8 cellular contexts compared by ENCODE assay signal in the genomic region with DNA sequence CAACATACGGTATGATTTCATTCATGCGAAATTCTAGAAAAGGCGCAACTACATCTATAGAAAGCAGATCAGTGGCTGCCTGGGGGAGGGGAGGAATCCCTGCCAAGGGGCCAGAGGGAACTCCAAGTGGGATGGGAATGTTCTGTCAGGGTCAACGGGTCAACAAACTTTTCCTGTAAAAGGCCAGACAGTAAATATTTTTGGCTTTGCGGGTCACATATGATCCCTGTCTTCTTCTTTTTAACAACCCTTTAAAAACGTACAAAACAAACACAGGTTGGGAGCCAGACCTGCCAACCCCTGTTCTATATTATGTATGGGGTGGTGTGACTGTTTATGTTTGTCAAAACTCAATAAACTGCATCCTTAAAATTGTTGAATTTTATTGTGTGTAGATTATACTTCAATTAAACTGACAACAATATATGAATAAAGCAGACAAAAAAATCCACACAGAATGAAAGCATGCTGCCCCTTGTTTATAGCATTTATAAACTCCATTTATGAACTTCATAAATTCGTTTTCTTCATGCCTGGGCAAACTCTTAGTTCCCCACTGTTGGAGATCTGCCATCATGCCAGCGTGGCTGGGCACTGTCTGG. TPM values are rescaled to one million over a fixed set of nuclear protein-coding genes. Genes with fewer than 3 reads are reported as not detected.
DNase-seq lines count a peak whose midpoint lies in the region; ATAC-seq and TF ChIP-seq lines count a peak whose summit lies in the region.

No MANE protein-coding gene starts in this region.

- H3K9me3 Mint-ChIP-seq in activated CD8-positive, alpha-beta T cell treated with anti-CD3 and anti-CD28 coated beads, Interleukin-2, amount 10 ng/mL, durations not matched to agents 7 days and 5 days (ENCODE audit: insufficient read depth): no peaks in the 10 kb centered on the region

- no peak for ATAC-seq in activated CD8-positive, alpha-beta T cell treated with anti-CD3 and anti-CD28 coated beads, Interleukin-2, amount 10 ng/mL, durations not matched to agents 7 days and 5 days
- ATAC-seq in GM21528 (IDR thresholded peaks at IDR 0.05; ENCODE audit: low FRiP score, unreplicated experiment) (no peak), GM19395 (IDR thresholded peaks at IDR 0.05; ENCODE audit: unreplicated experiment) (no peak)

- CTCF ChIA-PET in activated CD8-positive, alpha-beta T cell treated with anti-CD3 and anti-CD28 coated beads, Interleukin-2, amount 10 ng/mL, durations not matched to agents 7 days and 5 days (lab: Charles Lee): no interaction called here

- H3K4me1 ChIP-seq in iPS-18a (ENCODE audit: control insufficient read depth, low read depth, low read length): peaks cover 36% of the 10 kb centered on the region
- H3K4me1 ChIP-seq in sigmoid colon: peaks cover 0 to 95% (median 71%) of the 10 kb centered on the region in 4 donors

- H3K27ac ChIP-seq in iPS-18a (ENCODE audit: low read length) (no peak overlapping the region), sigmoid colon (peak overlapping the region; percentile 66 to 85 (median 79))

- intact Hi-C loops in sigmoid colon (cut with DNase I): loop anchor here (2.0 to 5.0 kb wide), 3 partner anchors 29 to 180 kb away; a partner anchor contains a TSS

- 49 to 63% methylated on average over 8 of the region's 8 CpGs for WGBS in sigmoid colon, 2 donors

- POLR2A ChIA-PET in activated CD8-positive, alpha-beta T cell treated with anti-CD3 and anti-CD28 coated beads, Interleukin-2, amount 10 ng/mL, durations not matched to agents 7 days and 5 days (lab: Charles Lee): no interaction called here

- no peak overlapping the region for H3K4me3 Mint-ChIP-seq in activated CD8-positive, alpha-beta T cell treated with anti-CD3 and anti-CD28 coated beads, Interleukin-2, amount 10 ng/mL, durations not matched to agents 7 days and 5 days

- no peaks in the 10 kb centered on the region for H3K27me3 Mint-ChIP-seq in activated CD8-positive, alpha-beta T cell treated with anti-CD3 and anti-CD28 coated beads, Interleukin-2, amount 10 ng/mL, durations not matched to agents 7 days and 5 days (ENCODE audit: low read depth)

- H3K9me3 ChIP-seq in iPS-18a (ENCODE audit: control insufficient read depth, low read depth, low read length) (no peaks in the 10 kb centered on the region), sigmoid colon (no peaks in the 10 kb centered on the region)

- TF ChIP-seq POLR2A in sigmoid colon (IDR thresholded peaks at IDR 0.05): no peak

- peak in 2 of 4 donors; percentile 62 to 77 for TF ChIP-seq EP300 in sigmoid colon (IDR thresholded peaks at IDR 0.05)

- no peaks in the 10 kb centered on the region for H3K4me1 Mint-ChIP-seq in activated CD8-positive, alpha-beta T cell treated with anti-CD3 and anti-CD28 coated beads, Interleukin-2, amount 10 ng/mL, durations not matched to agents 7 days and 5 days (ENCODE audit: low read depth)

- H3K36me3 ChIP-seq in iPS-18a (ENCODE audit: control insufficient read depth, low read depth, low read length): no peaks in the 10 kb centered on the region
- H3K36me3 ChIP-seq in sigmoid colon: no peaks in the 10 kb centered on the region

- no peak for TF ChIP-seq CTCF in sigmoid colon (IDR thresholded peaks at IDR 0.05)

- H3K9ac ChIP-seq in iPS-18a (ENCODE audit: low read length): no peak overlapping the region

- peak overlapping the region; percentile 28 for H3K4me3 ChIP-seq in iPS-18a (ENCODE audit: low read length)
- H3K4me3 ChIP-seq in sigmoid colon: peak overlapping the region in 1 of 4 donors; percentile 8

- DNase-seq in ELF-1 (ENCODE audit: low read depth, low spot score): peak; percentile 28
- DNase-seq in activated CD8-positive, alpha-beta T cell treated with anti-CD3 and anti-CD28 coated beads, Interleukin-2, amount 10 ng/mL, durations not matched to agents 7 days and 5 days: no peak
- DNase-seq in sigmoid colon: peak; percentile 88
- no peak for DNase-seq in GF-D8 (lab: John Stamatoyannopoulos, UW)
- DNase-seq in central memory CD4-positive, alpha-beta T cell: no peak

- H3K36me3 Mint-ChIP-seq in activated CD8-positive, alpha-beta T cell treated with anti-CD3 and anti-CD28 coated beads, Interleukin-2, amount 10 ng/mL, durations not matched to agents 7 days and 5 days (ENCODE audit: low read depth): peaks cover 34% of the 10 kb centered on the region

- peak overlapping the region; percentile 66 for H3K27ac Mint-ChIP-seq in activated CD8-positive, alpha-beta T cell treated with anti-CD3 and anti-CD28 coated beads, Interleukin-2, amount 10 ng/mL, durations not matched to agents 7 days and 5 days

- H3K27me3 ChIP-seq in iPS-18a (ENCODE audit: control insufficient read depth, insufficient read depth, low read length) (no peaks in the 10 kb centered on the region), sigmoid colon (no peaks in the 10 kb centered on the region)

RNA-seq across cellular contexts. Expression of a gene that starts 56.6 kb away (rescaled TPM):
- 10 to 100 TPM; 22.7 to 24.4 TPM for total RNA-seq in activated CD8-positive, alpha-beta T cell treated with anti-CD3 and anti-CD28 coated beads, Interleukin-2, amount 10 ng/mL, durations not matched to agents 7 days and 5 days
- 10 to 100 TPM; 15.8 to 21.4 (median 17.3) TPM for total RNA-seq in sigmoid colon
- 10 to 100 TPM; 39.2 to 58.5 (median 48.0) TPM for polyA plus RNA-seq in sigmoid colon

Comparison
In these comparisons a context has a peak if more than half of its experiments do, and no peak if none do; other contexts are left out.
1. DNase-seq: peak in ELF-1 (single experiment) and sigmoid colon (single experiment); none in activated CD8-positive, alpha-beta T cell treated with anti-CD3 and anti-CD28 coated beads, Interleukin-2, amount 10 ng/mL, durations not matched to agents 7 days and 5 days (single experiment), GF-D8 (single experiment) and central memory CD4-positive, alpha-beta T cell (single experiment).